In genomic region chr6:117840541-117840983, GRCh38 we compare ENCODE assay signal across 8 cellular contexts.
DNase-seq lines count a peak whose midpoint lies in the region; ATAC-seq and TF ChIP-seq lines count a peak whose summit lies in the region.

No MANE protein-coding gene starts in this region.

- no peak overlapping the region for H3K4me3 Mint-ChIP-seq in glutamatergic neuron (ENCODE audit: unreplicated experiment)

- TF ChIP-seq CTCF in glutamatergic neuron (IDR thresholded peaks at IDR 0.05; ENCODE audit: partially characterized antibody, unreplicated experiment) (peak; percentile 72), upper lobe of right lung (IDR thresholded peaks at IDR 0.05) (no peak)

- H3K27me3 Mint-ChIP-seq in glutamatergic neuron (ENCODE audit: unreplicated experiment): no peaks in the 10 kb centered on the region

- TF ChIP-seq RAD21 in Ishikawa (IDR thresholded peaks at IDR 0.05; ENCODE audit: low read depth): peak; percentile 69

- H3K9me3 Mint-ChIP-seq in glutamatergic neuron (ENCODE audit: unreplicated experiment): peaks cover 6% of the 10 kb centered on the region

- intact Hi-C loops in upper lobe of right lung (cut with DNase I): no loop called here

- no peaks in the 10 kb centered on the region for H3K4me1 ChIP-seq in upper lobe of right lung

- no peaks in the 10 kb centered on the region for H3K27me3 ChIP-seq in upper lobe of right lung

- peaks cover 5% of the 10 kb centered on the region for H3K9me3 ChIP-seq in upper lobe of right lung

- no peaks in the 10 kb centered on the region for H3K36me3 Mint-ChIP-seq in glutamatergic neuron (ENCODE audit: unreplicated experiment)

- H3K36me3 ChIP-seq in upper lobe of right lung: no peaks in the 10 kb centered on the region

- ATAC-seq in GM18517 (IDR thresholded peaks at IDR 0.05; ENCODE audit: unreplicated experiment): no peak
- ATAC-seq in upper lobe of right lung: no peak

- H3K27ac Mint-ChIP-seq in glutamatergic neuron (ENCODE audit: unreplicated experiment): no peak overlapping the region

- H3K4me1 Mint-ChIP-seq in glutamatergic neuron (ENCODE audit: low read depth, unreplicated experiment): no peaks in the 10 kb centered on the region

- H3K4me3 ChIP-seq in upper lobe of right lung: no peak overlapping the region

- no peak for TF ChIP-seq EP300 in Ishikawa (IDR thresholded peaks at IDR 0.05; ENCODE audit: borderline replicate concordance)

- no peak overlapping the region for H3K27ac ChIP-seq in upper lobe of right lung

- DNase-seq in DMS153 treated with DMSO at 0.1 percent for 48 hours (lab: John Stamatoyannopoulos, UW; ENCODE audit: unreplicated experiment) (peak; percentile 2), RPMI8226 (peak; percentile 24), glutamatergic neuron (no peak), upper lobe of right lung (no peak)
- DNase-seq in NK-92 treated with Interleukin-12 subunit alpha and Interleukin-12 subunit beta, amount 100 ng/mL, for 24 hours (lab: John Stamatoyannopoulos, UW): no peak
- DNase-seq in stimulated activated CD4-positive, alpha-beta T cell treated with anti-CD3 and anti-CD28 coated beads, Interleukin-2, amount 100 ng/mL, for 24 hours: no peak

TF ChIP-seq in Ishikawa, 13 proteins besides CTCF, POLR2A, EP300 and RAD21:
- no peak for TF ChIP-seq TAF1 (IDR thresholded peaks at IDR 0.05; ENCODE audit: low read depth)
- TF ChIP-seq CEBPB (IDR thresholded peaks at IDR 0.05): no peak
- TF ChIP-seq ZBTB7A (IDR thresholded peaks at IDR 0.05; ENCODE audit: low read depth): no peak
- no peak for TF ChIP-seq TCF12 (IDR thresholded peaks at IDR 0.05; ENCODE audit: low read depth)
- no peak for TF ChIP-seq EGR1 (IDR thresholded peaks at IDR 0.05)
- TF ChIP-seq REST (IDR thresholded peaks at IDR 0.05; ENCODE audit: low read depth): no peak
- no peak for TF ChIP-seq CREB1 (IDR thresholded peaks at IDR 0.05; ENCODE audit: low read depth)
- TF ChIP-seq FOXM1 (IDR thresholded peaks at IDR 0.05; ENCODE audit: borderline replicate concordance, low read depth): no peak
- TF ChIP-seq, protein P1, sequence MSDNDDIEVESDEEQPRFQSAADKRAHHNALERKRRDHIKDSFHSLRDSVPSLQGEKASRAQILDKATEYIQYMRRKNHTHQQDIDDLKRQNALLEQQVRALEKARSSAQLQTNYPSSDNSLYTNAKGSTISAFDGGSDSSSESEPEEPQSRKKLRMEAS (IDR thresholded peaks at IDR 0.05): no peak
- TF ChIP-seq, protein P2, sequence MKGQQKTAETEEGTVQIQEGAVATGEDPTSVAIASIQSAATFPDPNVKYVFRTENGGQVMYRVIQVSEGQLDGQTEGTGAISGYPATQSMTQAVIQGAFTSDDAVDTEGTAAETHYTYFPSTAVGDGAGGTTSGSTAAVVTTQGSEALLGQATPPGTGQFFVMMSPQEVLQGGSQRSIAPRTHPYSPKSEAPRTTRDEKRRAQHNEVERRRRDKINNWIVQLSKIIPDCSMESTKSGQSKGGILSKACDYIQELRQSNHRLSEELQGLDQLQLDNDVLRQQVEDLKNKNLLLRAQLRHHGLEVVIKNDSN (IDR thresholded peaks at IDR 0.05): no peak
- TF ChIP-seq NFIC (IDR thresholded peaks at IDR 0.05): no peak
- no peak for TF ChIP-seq TEAD4 (IDR thresholded peaks at IDR 0.05)
TF ChIP-seq in Ishikawa: peak in this region for 0.

Comparison
In these comparisons a context has a peak if more than half of its experiments do, and no peak if none do; other contexts are left out.
1. DNase-seq: peak in DMS153 treated with DMSO at 0.1 percent for 48 hours (single experiment) and RPMI8226 (single experiment); none in glutamatergic neuron (single experiment), NK-92 treated with Interleukin-12 subunit alpha and Interleukin-12 subunit beta, amount 100 ng/mL, for 24 hours (single experiment), stimulated activated CD4-positive, alpha-beta T cell treated with anti-CD3 and anti-CD28 coated beads, Interleukin-2, amount 100 ng/mL, for 24 hours (0 of 2) and upper lobe of right lung (single experiment).